8 cellular contexts compared by ENCODE assay signal in genomic region chr1:2587071-2587859, GRCh38. TPM values are rescaled to one million over a fixed set of nuclear protein-coding genes. Genes with fewer than 3 reads are reported as not detected.
DNase-seq lines count a peak whose midpoint lies in the region; ATAC-seq and TF ChIP-seq lines count a peak whose summit lies in the region.

No MANE protein-coding gene starts in this region.

- no peaks in the 10 kb centered on the region for H3K27me3 Mint-ChIP-seq in activated T-cell treated with anti-CD3 and anti-CD28 coated beads, Interleukin-2, amount 50 U/mL, for 4 hours (ENCODE audit: low read depth)

- DNase-seq in ELF-1 (ENCODE audit: low read depth, low spot score) (peak; percentile 32), germinal center (ENCODE audit: low spot score) (peak; percentile 23), sigmoid colon (no peak), GOT3 (lab: John Stamatoyannopoulos, UW) (no peak), DMS79 (lab: John Stamatoyannopoulos, UW) (no peak)
- DNase-seq in activated T-cell treated with anti-CD3 and anti-CD28 coated beads, Interleukin-2, amount 50 U/mL, for 4 hours, result no peak

- peaks cover 0 to 7% (median 0%) of the 10 kb centered on the region in 4 donors for H3K36me3 ChIP-seq in sigmoid colon

- TF ChIP-seq POLR2A in sigmoid colon (IDR thresholded peaks at IDR 0.05), result no peak

- peaks cover 33% of the 10 kb centered on the region for H3K4me1 Mint-ChIP-seq in activated T-cell treated with anti-CD3 and anti-CD28 coated beads, Interleukin-2, amount 50 U/mL, for 4 hours (ENCODE audit: low read depth)

- H3K27ac ChIP-seq in sigmoid colon, result peak overlapping the region; percentile 99 to 100 (median 100)

- intact Hi-C loops in sigmoid colon (cut with DNase I), result loop anchor here (1.0 to 5.0 kb wide), 3 partner anchors 40 to 390 kb away; partner anchors contain the start of gene PANK4

- WGBS in sigmoid colon, 2 donors, result 3 to 8% methylated on average over 52 of the region's 52 CpGs

- no peaks in the 10 kb centered on the region for H3K9me3 Mint-ChIP-seq in activated T-cell treated with anti-CD3 and anti-CD28 coated beads, Interleukin-2, amount 50 U/mL, for 4 hours

- no peaks in the 10 kb centered on the region for H3K27me3 ChIP-seq in sigmoid colon

- H3K9me3 ChIP-seq in sigmoid colon, result no peaks in the 10 kb centered on the region

- peak overlapping the region; percentile 76 for H3K4me3 Mint-ChIP-seq in activated T-cell treated with anti-CD3 and anti-CD28 coated beads, Interleukin-2, amount 50 U/mL, for 4 hours

- TF ChIP-seq CTCF in sigmoid colon (IDR thresholded peaks at IDR 0.05), result no peak

- ATAC-seq in HG03280 (IDR thresholded peaks at IDR 0.05; ENCODE audit: unreplicated experiment) (peak; percentile 1), HG03469 (IDR thresholded peaks at IDR 0.05; ENCODE audit: unreplicated experiment) (no peak)
- peak; percentile 1 to 3 for ATAC-seq in activated T-cell treated with anti-CD3 and anti-CD28 coated beads, Interleukin-2, amount 50 U/mL, for 4 hours

- H3K4me1 ChIP-seq in sigmoid colon, result peaks cover 0 to 40% (median 33%) of the 10 kb centered on the region in 4 donors

- peak overlapping the region; percentile 91 to 96 (median 94) for H3K4me3 ChIP-seq in sigmoid colon

- no peaks in the 10 kb centered on the region for H3K36me3 Mint-ChIP-seq in activated T-cell treated with anti-CD3 and anti-CD28 coated beads, Interleukin-2, amount 50 U/mL, for 4 hours (ENCODE audit: insufficient read depth)

- no peak for TF ChIP-seq EP300 in sigmoid colon (IDR thresholded peaks at IDR 0.05)

RNA-seq across cellular contexts. Expression of gene PRXL2B, which starts 0.7 kb away (rescaled TPM):
- total RNA-seq in activated T-cell treated with anti-CD3 and anti-CD28 coated beads, Interleukin-2, amount 50 U/mL, for 4 hours, result 10 to 100 TPM; 33.8 to 42.3 (median 40.8) TPM
- 10 to 100 TPM in 3 of 4 donors, 1 to 10 TPM in 1; 8.6 to 18.2 (median 15.3) TPM for total RNA-seq in sigmoid colon
- 10 to 100 TPM; 28.2 to 53.2 (median 42.1) TPM for polyA plus RNA-seq in sigmoid colon

RNA-seq across cellular contexts. Expression of gene TNFRSF14, which starts 31.1 kb away (rescaled TPM):
- total RNA-seq in activated T-cell treated with anti-CD3 and anti-CD28 coated beads, Interleukin-2, amount 50 U/mL, for 4 hours, result 100 to 1,000 TPM in 2 of 3 donors, 10 to 100 TPM in 1; 99.3 to 164 (median 114) TPM
- total RNA-seq in sigmoid colon, result 10 to 100 TPM; 37.5 to 73.4 (median 60.4) TPM
- 100 to 1,000 TPM in 1 of 3 donors, 10 to 100 TPM in 2; 53.5 to 185 (median 64.7) TPM for polyA plus RNA-seq in sigmoid colon

RNA-seq across cellular contexts. Expression of gene MMEL1, which starts 45.6 kb away (rescaled TPM):
- total RNA-seq in activated T-cell treated with anti-CD3 and anti-CD28 coated beads, Interleukin-2, amount 50 U/mL, for 4 hours, result under 1 TPM in 2 of 3 donors, not detected in 1; 0.61 to 0.68 TPM
- 1 to 10 TPM in 2 of 4 donors, under 1 TPM in 1, not detected in 1; 0.66 to 3.4 (median 2.9) TPM for total RNA-seq in sigmoid colon
- 10 to 100 TPM in 2 of 3 donors, 1 to 10 TPM in 1; 5.0 to 37.2 (median 14.8) TPM for polyA plus RNA-seq in sigmoid colon

RNA-seq across cellular contexts. Expression of gene HES5, which starts 57.2 kb away (rescaled TPM):
- not detected for total RNA-seq in activated T-cell treated with anti-CD3 and anti-CD28 coated beads, Interleukin-2, amount 50 U/mL, for 4 hours
- total RNA-seq in sigmoid colon, result under 1 TPM in 1 of 4 donors, not detected in 3; 0.36 TPM
- polyA plus RNA-seq in sigmoid colon, result 1 to 10 TPM in 1 of 3 donors, under 1 TPM in 1, not detected in 1; 0.61 to 1.2 TPM

Comparison
In these comparisons a context has a peak if more than half of its experiments do, and no peak if none do; other contexts are left out.
1. DNase-seq: peak in ELF-1 (single experiment) and germinal center (single experiment); none in activated T-cell treated with anti-CD3 and anti-CD28 coated beads, Interleukin-2, amount 50 U/mL, for 4 hours (single experiment), sigmoid colon (single experiment), GOT3 (single experiment) and DMS79 (single experiment).